12 cellular contexts compared by ENCODE assay signal in genomic region chr4:159003420-159004253, GRCh38.
DNase-seq lines count a peak whose midpoint lies in the region; ATAC-seq, FAIRE-seq and TF ChIP-seq lines count a peak whose summit lies in the region.
"Had no signal": no experiment of that assay in that cellular context is flagged by ENCODE, and none has a peak within 500 bp of the region (broad histone marks: within the 10 kb centered on the region; RNA-seq: fewer than 3 reads in every experiment).

No MANE protein-coding gene starts in this region.

- H3K4me2 ChIP-seq in GM23248 (ENCODE audit: unreplicated experiment) = peak overlapping the region; percentile 37
- H3K4me2 ChIP-seq in K562 (ENCODE audit: insufficient read depth, low read length) = peak overlapping the region; percentile 68

- H3K9me2 ChIP-seq in GM23248 (ENCODE audit: insufficient read depth) = no peaks in the 10 kb centered on the region

- no peak for TF ChIP-seq POLR2A in K562 (conservative IDR thresholded peaks at IDR 0.05)

- POLR2A ChIA-PET in K562 (lab: Yijun Ruan, JAX) = interaction anchor here (0.8 to 1.1 kb wide), 3 partner anchors 8 to 183 kb away, joined by 3 to 5 read pairs (median 4); no protein-coding TSS in a partner anchor
- POLR2A ChIA-PET in naive thymus-derived CD4-positive, alpha-beta T cell (lab: Charles Lee) = no interaction called here

- peak; percentile 94 for FAIRE-seq in K562 (lab: Jason Lieb, UNC)

- H3K4me3 ChIP-seq in GM23248 = no peak overlapping the region
- H3K4me3 ChIP-seq in K562 = no peak overlapping the region
- H3K4me3 ChIP-seq in naive thymus-derived CD4-positive, alpha-beta T cell (ENCODE audit: low read length) = no peak overlapping the region

- peaks cover 0 to 7% (median 0%) of the 10 kb centered on the region in 7 donors for H3K4me1 Mint-ChIP-seq in naive thymus-derived CD4-positive, alpha-beta T cell
- H3K4me1 Mint-ChIP-seq: activated B cell treated with CpG ODN at 0.5 μM for 24 hours; stimulated activated effector memory CD8-positive, alpha-beta T cell treated with anti-CD3 and anti-CD28 coated beads, Interleukin-12 subunit alpha, Interleukin-12 subunit beta, amount 100 ng/mL, for 72 hours had no signal

- no peaks in the 10 kb centered on the region for H3K36me3 Mint-ChIP-seq in naive thymus-derived CD4-positive, alpha-beta T cell
- H3K36me3 Mint-ChIP-seq: stimulated activated effector memory CD8-positive, alpha-beta T cell treated with anti-CD3 and anti-CD28 coated beads, Interleukin-12 subunit alpha, Interleukin-12 subunit beta, amount 100 ng/mL, for 72 hours had no signal

- H2AFZ ChIP-seq in GM23248 (no peak overlapping the region), K562 (ENCODE audit: low read depth, low read length) (peak overlapping the region; percentile 83)

- TF ChIP-seq RAD21 in K562 (CRISPR knock-in tag; conservative IDR thresholded peaks at IDR 0.05 in 1 of 2, IDR thresholded peaks at IDR 0.05 in 1 of 2) = peak; percentile 7 to 15; a peak in 1 of 4 replicates

- no peak overlapping the region for H3K4me3 Mint-ChIP-seq in naive thymus-derived CD4-positive, alpha-beta T cell
- H3K4me3 Mint-ChIP-seq: activated B cell treated with CpG ODN at 0.5 μM for 24 hours; stimulated activated effector memory CD8-positive, alpha-beta T cell treated with anti-CD3 and anti-CD28 coated beads, Interleukin-12 subunit alpha, Interleukin-12 subunit beta, amount 100 ng/mL, for 72 hours had no signal

- H3K4me1 ChIP-seq in GM23248 (ENCODE audit: insufficient read depth) (peaks cover 18% of the 10 kb centered on the region), K562 (replicated peaks in 1 of 2; ENCODE audit: control insufficient read depth in 2 of 2, insufficient read depth in 2 of 2, low read length in 2 of 2) (peaks cover 6 to 24% of the 10 kb centered on the region in 2 experiments; a peak in 4 of 5 replicates)
- H3K4me1 ChIP-seq in naive thymus-derived CD4-positive, alpha-beta T cell (ENCODE audit: control insufficient read depth in 2 of 2, insufficient read depth in 2 of 2, low read length in 2 of 2) = no peaks in the 10 kb centered on the region

- in situ Hi-C loops in GM23248 (cut with MboI) (no loop called here), K562 (cut with MboI) (no loop called here)

- TF ChIP-seq CTCF in K562 (IDR thresholded peaks at IDR 0.05 in 2 of 3, conservative IDR thresholded peaks at IDR 0.05 in 1 of 3; ENCODE audit: insufficient read depth in 2 of 3, low read depth in 1 of 3, low read length in 3 of 3) = no peak

- CTCF ChIA-PET in K562 (lab: Yijun Ruan, JAX; ENCODE audit: low intra/inter-chr PET ratio) = interaction anchor here (0.7 kb wide), 1 partner anchor 13 kb away, joined by 3 read pairs; no protein-coding TSS in a partner anchor
- CTCF ChIA-PET in naive thymus-derived CD4-positive, alpha-beta T cell (lab: Charles Lee) = interaction anchor here (0.7 kb wide), 1 partner anchor 146 kb away, joined by 3 read pairs; no protein-coding TSS in a partner anchor

- no peaks in the 10 kb centered on the region for H3K79me2 ChIP-seq in GM23248 (ENCODE audit: insufficient read depth)
- H3K79me2 ChIP-seq in K562 (ENCODE audit: control insufficient read depth, insufficient read depth, low read length) = no peaks in the 10 kb centered on the region

- ATAC-seq in K562 = peak; percentile 89
- ATAC-seq in naive thymus-derived CD4-positive, alpha-beta T cell = peak; percentile 40
- ATAC-seq in HG03280 (IDR thresholded peaks at IDR 0.05; ENCODE audit: unreplicated experiment) = no peak
- ATAC-seq: stimulated activated effector memory CD8-positive, alpha-beta T cell treated with anti-CD3 and anti-CD28 coated beads, Interleukin-12 subunit alpha, Interleukin-12 subunit beta, amount 100 ng/mL, for 72 hours had no signal

- H3K27me3 Mint-ChIP-seq in naive thymus-derived CD4-positive, alpha-beta T cell = peaks cover 0 to 23% (median 15%) of the 10 kb centered on the region in 5 donors

- intact Hi-C loops in K562 (cut with micrococcal nuclease) = no loop called here
- intact Hi-C loops in naive thymus-derived CD4-positive, alpha-beta T cell (cut with micrococcal nuclease) = no loop called here

- H3K36me3 ChIP-seq in GM23248 (ENCODE audit: low read depth) (no peaks in the 10 kb centered on the region), K562 (ENCODE audit: control insufficient read depth, insufficient read depth, low read length) (no peaks in the 10 kb centered on the region)
- no peaks in the 10 kb centered on the region for H3K36me3 ChIP-seq in naive thymus-derived CD4-positive, alpha-beta T cell (ENCODE audit: control insufficient read depth in 2 of 3, insufficient read depth in 3 of 3, low read length in 3 of 3)

- no peaks in the 10 kb centered on the region for H3K9me3 ChIP-seq in GM23248 (ENCODE audit: low read depth)
- no peaks in the 10 kb centered on the region for H3K9me3 ChIP-seq in K562 (replicated peaks; ENCODE audit: control insufficient read depth, insufficient read depth, low read depth, low read length)
- H3K9me3 ChIP-seq in naive thymus-derived CD4-positive, alpha-beta T cell (ENCODE audit: control insufficient read depth in 2 of 3, low read length in 3 of 3) = no peaks in the 10 kb centered on the region

- H3K27me3 ChIP-seq in GM23248 (replicated peaks; ENCODE audit: insufficient read depth) (no peaks in the 10 kb centered on the region), K562 (ENCODE audit: control insufficient read depth in 2 of 2, insufficient read depth in 2 of 2, low read length in 2 of 2) (no peaks in the 10 kb centered on the region)
- H3K27me3 ChIP-seq in naive thymus-derived CD4-positive, alpha-beta T cell (ENCODE audit: control insufficient read depth in 2 of 2, insufficient read depth in 2 of 2, low read length in 2 of 2) = no peaks in the 10 kb centered on the region

- no TSS peak for BruUV-seq in K562 (replicated peaks; lab: Mats Ljungman, UMichigan)

- H3K27ac ChIP-seq in GM23248 (no peak overlapping the region), K562 (ENCODE audit: extremely low read depth, low read depth, low read length) (peak overlapping the region; percentile 90)
- no peak overlapping the region for H3K27ac ChIP-seq in naive thymus-derived CD4-positive, alpha-beta T cell (ENCODE audit: low read depth, low read length)

- peaks cover 0 to 5% (median 0%) of the 10 kb centered on the region in 11 donors for H3K9me3 Mint-ChIP-seq in naive thymus-derived CD4-positive, alpha-beta T cell
- H3K9me3 Mint-ChIP-seq: stimulated activated effector memory CD8-positive, alpha-beta T cell treated with anti-CD3 and anti-CD28 coated beads, Interleukin-12 subunit alpha, Interleukin-12 subunit beta, amount 100 ng/mL, for 72 hours had no signal

- 80 to 83% methylated on average over 7 of the region's 7 CpGs for WGBS in GM23248 (ENCODE audit: low coverage in 1 of 2, low lambda C conversion rate in 2 of 2, missing lambda C conversion rate in 2 of 2), 2 experiments
- 7% methylated on average over 6 of the region's 7 CpGs for WGBS in K562 (ENCODE audit: insufficient coverage, low coverage, missing lambda C conversion rate)

- no peak overlapping the region for H3K9ac ChIP-seq in GM23248
- H3K9ac ChIP-seq in K562 (ENCODE audit: insufficient read depth in 1 of 2, low read depth in 2 of 2, low read length in 2 of 2) = peak overlapping the region in 1 of 2 experiments; percentile 55; a peak in 2 of 4 replicates

- DNase-seq in GM23248 (peak; percentile 52), NCI-H2029 treated with DMSO at 0.1 percent for 48 hours (lab: John Stamatoyannopoulos, UW) (peak; percentile 71), K562 (ENCODE audit: extremely low read depth in 1 of 4, low spot score in 3 of 4) (peak in 3 of 4 experiments; percentile 20 to 73 (median 63)), NCI-H446 treated with DMSO at 0.1 percent for 48 hours (lab: John Stamatoyannopoulos, UW) (no peak), NCI-H1048 (lab: John Stamatoyannopoulos, UW) (no peak)
- no peak for DNase-seq in naive thymus-derived CD4-positive, alpha-beta T cell
- DNase-seq: activated B cell treated with CpG ODN at 0.5 μM for 24 hours; activated effector memory CD4-positive, alpha-beta T cell treated with anti-CD3 and anti-CD28 coated beads, Interleukin-2, amount 50 U/mL, for 16 hours; cortex of kidney; glutamatergic neuron had no signal

- H3F3A ChIP-seq in GM23248 (ENCODE audit: insufficient read depth) = peaks cover 6% of the 10 kb centered on the region; the same call in 1 of the 2 replicates

- TF ChIP-seq EP300 in K562 (IDR thresholded peaks at IDR 0.05; ENCODE audit: low read length) = peak; percentile 77

- H3K9me1 ChIP-seq in K562 (ENCODE audit: control insufficient read depth, insufficient read depth, low read length) = peaks cover 4% of the 10 kb centered on the region

- no peaks in the 10 kb centered on the region for H4K20me1 ChIP-seq in GM23248 (ENCODE audit: insufficient read depth)
- no peaks in the 10 kb centered on the region for H4K20me1 ChIP-seq in K562 (replicated peaks; ENCODE audit: control insufficient read depth, insufficient read depth, low read length)

- H3K27ac Mint-ChIP-seq in naive thymus-derived CD4-positive, alpha-beta T cell = no peak overlapping the region
- H3K27ac Mint-ChIP-seq: activated B cell treated with CpG ODN at 0.5 μM for 24 hours; stimulated activated effector memory CD8-positive, alpha-beta T cell treated with anti-CD3 and anti-CD28 coated beads, Interleukin-12 subunit alpha, Interleukin-12 subunit beta, amount 100 ng/mL, for 72 hours had no signal

TF ChIP-seq in K562, 482 proteins besides CTCF, POLR2A, EP300 and RAD21 (continues in another document):
- TF ChIP-seq TFE3 (CRISPR knock-in tag; IDR thresholded peaks at IDR 0.05) (no peak), POLR2H (tag; IDR thresholded peaks at IDR 0.05; ENCODE audit: low read depth) (peak; percentile 55; the same call in 1 of the 2 replicates), DACH1 (IDR thresholded peaks at IDR 0.05; ENCODE audit: partially characterized antibody) (peak; percentile 71), ATF7 (IDR thresholded peaks at IDR 0.05) (peak; percentile 59), ZNF316 (IDR thresholded peaks at IDR 0.05) (peak; percentile 93), ZNF143 (CRISPR knock-in tag; IDR thresholded peaks at IDR 0.05) (no peak), SMARCC2 (IDR thresholded peaks at IDR 0.05; ENCODE audit: low read depth) (peak; percentile 72; the same call in 1 of the 2 replicates), NR1H2 (CRISPR knock-in tag; IDR thresholded peaks at IDR 0.05) (no peak)

Comparison
In these comparisons a context has a peak if more than half of its experiments do, and no peak if none do; other contexts are left out.
1. DNase-seq: peak in GM23248 (single experiment), NCI-H2029 treated with DMSO at 0.1 percent for 48 hours (single experiment) and K562 (3 of 4); none in naive thymus-derived CD4-positive, alpha-beta T cell (0 of 9), NCI-H446 treated with DMSO at 0.1 percent for 48 hours (single experiment) and NCI-H1048 (single experiment).